ENCODE assay signal across 8 cellular contexts in the genomic region with DNA sequence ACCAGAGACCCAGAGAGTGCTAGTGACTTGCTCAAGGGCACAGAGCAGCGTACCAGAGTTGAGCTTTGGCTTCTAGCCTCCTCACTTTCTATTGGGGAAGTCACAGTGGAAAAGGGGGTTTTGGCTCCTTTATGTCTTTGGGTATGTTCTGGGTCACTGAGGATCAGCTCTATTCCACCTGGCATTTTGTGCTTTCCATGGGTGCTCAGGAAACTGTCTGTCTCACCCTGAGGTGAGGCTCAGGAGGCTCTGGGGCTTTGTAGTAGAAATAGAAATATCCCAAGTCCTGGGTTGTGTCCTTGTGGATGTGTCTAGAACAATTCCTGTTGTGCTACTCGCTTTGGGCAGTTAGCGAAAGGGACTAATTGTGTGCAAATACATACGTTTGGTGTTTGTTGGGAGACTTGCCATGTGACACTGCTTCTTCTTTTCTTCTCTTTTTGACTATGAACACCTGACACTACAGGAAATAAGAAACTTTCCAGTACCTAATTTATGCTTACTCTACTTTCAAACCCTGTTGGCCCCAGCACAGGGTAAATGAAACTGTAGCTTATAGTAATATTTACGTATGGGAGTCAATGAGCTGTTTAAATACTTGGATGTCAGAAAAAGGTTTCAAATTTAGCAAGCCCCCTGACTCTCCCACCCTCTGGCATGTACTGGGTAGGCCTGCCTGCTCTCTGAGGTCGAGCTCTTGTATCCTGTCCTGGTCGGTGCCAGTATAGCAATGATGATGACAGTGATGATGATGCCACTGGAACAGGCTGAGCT. TPM values are rescaled to one million over a fixed set of nuclear protein-coding genes. Genes with fewer than 3 reads are reported as not detected.
A peak's percentile ranks its signal among the peaks of the same experiment; 100 is the strongest.
DNase-seq lines count a peak whose midpoint lies in the region; ATAC-seq lines count a peak whose summit lies in the region.

No MANE protein-coding gene starts in this region.

- no peaks in the 10 kb centered on the region for H3K27me3 ChIP-seq in SJCRH30

- H3K9me3 Mint-ChIP-seq in activated CD4-positive, alpha-beta T cell treated with anti-CD3 and anti-CD28 coated beads, Interleukin-2, amount 10 ng/mL, durations not matched to agents 7 days and 5 days = no peaks in the 10 kb centered on the region

- peaks cover 37% of the 10 kb centered on the region for H3K4me1 Mint-ChIP-seq in activated CD4-positive, alpha-beta T cell treated with anti-CD3 and anti-CD28 coated beads, Interleukin-2, amount 10 ng/mL, durations not matched to agents 7 days and 5 days

- H3K9me3 ChIP-seq in SJCRH30 (replicated peaks) = no peaks in the 10 kb centered on the region

- H3K36me3 ChIP-seq in SJCRH30 = peaks cover 6% of the 10 kb centered on the region

- no peak overlapping the region for H3K4me3 ChIP-seq in SJCRH30

- POLR2A ChIA-PET in activated CD4-positive, alpha-beta T cell treated with anti-CD3 and anti-CD28 coated beads, Interleukin-2, amount 10 ng/mL, durations not matched to agents 7 days and 5 days (lab: Charles Lee) = interaction anchor here (1.4 kb wide), 1 partner anchor 32 kb away, joined by 5 read pairs; no protein-coding TSS in a partner anchor

- H3K36me3 Mint-ChIP-seq in activated CD4-positive, alpha-beta T cell treated with anti-CD3 and anti-CD28 coated beads, Interleukin-2, amount 10 ng/mL, durations not matched to agents 7 days and 5 days (ENCODE audit: low read depth) = peaks cover 50% of the 10 kb centered on the region

- peak; percentile 72 for ATAC-seq in GM18907 (IDR thresholded peaks at IDR 0.05; ENCODE audit: unreplicated experiment)
- peak; percentile 69 for ATAC-seq in HG02870 (IDR thresholded peaks at IDR 0.05; ENCODE audit: unreplicated experiment)

- H3K4me3 Mint-ChIP-seq in activated CD4-positive, alpha-beta T cell treated with anti-CD3 and anti-CD28 coated beads, Interleukin-2, amount 10 ng/mL, durations not matched to agents 7 days and 5 days = no peak overlapping the region

- H3K27ac ChIP-seq in SJCRH30 = no peak overlapping the region

- H3K27ac Mint-ChIP-seq in activated CD4-positive, alpha-beta T cell treated with anti-CD3 and anti-CD28 coated beads, Interleukin-2, amount 10 ng/mL, durations not matched to agents 7 days and 5 days = no peak overlapping the region

- peak; percentile 55 for DNase-seq in activated CD4-positive, alpha-beta T cell treated with anti-CD3 and anti-CD28 coated beads, Interleukin-2, amount 10 ng/mL, durations not matched to agents 7 days and 5 days
- DNase-seq in stimulated activated CD4-positive, alpha-beta T cell treated with anti-CD3 and anti-CD28 coated beads, Interleukin-1b, Interleukin-23, amount 100 ng/mL, for 48 hours = peak; percentile 89
- no peak for DNase-seq in hypothalamus (lab: John Stamatoyannopoulos, UW)
- DNase-seq in iPS-NIHi11 (ENCODE audit: low spot score) = no peak
- no peak for DNase-seq in SIG-M5 treated with dmso at 0.1 percent for 504 hours (lab: John Stamatoyannopoulos, UW; ENCODE audit: unreplicated experiment)
- no peak for DNase-seq in SJCRH30

- peaks cover 15% of the 10 kb centered on the region for H3K4me1 ChIP-seq in SJCRH30

- CTCF ChIA-PET in activated CD4-positive, alpha-beta T cell treated with anti-CD3 and anti-CD28 coated beads, Interleukin-2, amount 10 ng/mL, durations not matched to agents 7 days and 5 days (lab: Charles Lee) = interaction anchor here (0.6 to 4.3 kb wide), 10 partner anchors 11 to 48 kb away, joined by 3 to 17 read pairs (median 6); no protein-coding TSS in a partner anchor

- H3K27me3 Mint-ChIP-seq in activated CD4-positive, alpha-beta T cell treated with anti-CD3 and anti-CD28 coated beads, Interleukin-2, amount 10 ng/mL, durations not matched to agents 7 days and 5 days = no peaks in the 10 kb centered on the region

RNA-seq across cellular contexts. Expression of a gene that starts 35.6 kb away (rescaled TPM):
- 10 to 100 TPM; 81.6 to 83.9 TPM for total RNA-seq in activated CD4-positive, alpha-beta T cell treated with anti-CD3 and anti-CD28 coated beads, Interleukin-2, amount 10 ng/mL, durations not matched to agents 7 days and 5 days
- total RNA-seq in SJCRH30 (2014; rRNA removed; shearing (Covaris generic)) = 22.8 and 23.0 TPM in 2 replicates

Comparison
In these comparisons a context has a peak if more than half of its experiments do, and no peak if none do; other contexts are left out.
1. DNase-seq: peak in activated CD4-positive, alpha-beta T cell treated with anti-CD3 and anti-CD28 coated beads, Interleukin-2, amount 10 ng/mL, durations not matched to agents 7 days and 5 days (single experiment) and stimulated activated CD4-positive, alpha-beta T cell treated with anti-CD3 and anti-CD28 coated beads, Interleukin-1b, Interleukin-23, amount 100 ng/mL, for 48 hours (single experiment); none in hypothalamus (0 of 51), iPS-NIHi11 (single experiment), SIG-M5 treated with dmso at 0.1 percent for 504 hours (single experiment) and SJCRH30 (0 of 2).